In the genomic region with DNA sequence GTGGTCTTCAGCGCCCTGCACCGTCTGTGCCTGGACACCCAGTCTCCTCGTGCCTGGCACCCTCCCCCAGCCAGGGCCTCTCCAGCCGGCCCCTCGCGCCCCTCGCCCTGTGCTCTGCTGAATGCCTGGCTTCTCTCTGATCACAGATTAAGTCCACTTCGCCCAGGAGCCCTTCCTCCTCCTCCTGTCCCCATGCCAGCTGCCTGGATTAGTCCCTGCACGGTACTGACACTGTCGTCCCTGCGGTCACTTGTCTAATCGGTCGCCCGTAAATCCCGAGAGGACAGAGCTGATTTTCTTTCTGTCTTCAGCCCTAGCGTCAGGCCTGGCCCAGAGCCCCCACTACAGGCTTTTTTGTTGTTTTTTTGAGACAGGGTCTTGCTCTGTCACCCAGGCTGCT, we compare ENCODE assay signal across 18 cellular contexts.
"Had no signal": no experiment of that assay in that cellular context is flagged by ENCODE, and none has a peak within 500 bp of the region (broad histone marks: within the 10 kb centered on the region; RNA-seq: fewer than 3 reads in every experiment).

No MANE protein-coding gene starts in this region.

- H3K9me3 ChIP-seq: adrenal gland, left lung, mucosa of descending colon, stomach, testis, upper lobe of right lung had no signal

- H3K27me3 ChIP-seq: adrenal gland, cardiac muscle cell, left lung, stomach, testis, upper lobe of right lung had no signal

- H3K27ac ChIP-seq: adrenal gland, cardiac muscle cell, left lung, stomach, testis, upper lobe of right lung had no signal

- H3K4me3 ChIP-seq: adrenal gland, cardiac muscle cell, left lung, mucosa of descending colon, stomach, testis, upper lobe of right lung had no signal

- H3K4me1 ChIP-seq: adrenal gland, upper lobe of right lung had no signal

- DNase-seq: activated CD4-positive, alpha-beta memory T cell treated with anti-CD3 and anti-CD28 coated beads for 36 hours; activated CD4-positive, alpha-beta T cell treated with anti-CD3 and anti-CD28 coated beads for 1 hour; activated CD8-positive, alpha-beta memory T cell treated with anti-CD3 and anti-CD28 coated beads, Interleukin-2, amount 10 ng/mL, durations not matched to agents 7 days and 5 days; activated naive CD4-positive, alpha-beta T cell treated with anti-CD3 and anti-CD28 coated beads, Interleukin-2, amount 50 U/mL, for 16 hours; activated T-cell treated with anti-CD3 and anti-CD28 coated beads, Interleukin-2, amount 50 U/mL, for 1 hour; adrenal gland; left lung; mucosa of descending colon; naive thymus-derived CD4-positive, alpha-beta T cell; posterior cingulate gyrus; stomach; T-helper 9 cell; testis; upper lobe of right lung had no signal

- FAIRE-seq: colon, endometrium, keratinocyte had no signal
